In genomic region chr21:38777521-38777920, GRCh38 we compare ENCODE assay signal across 23 cellular contexts. TPM values are rescaled to one million over a fixed set of nuclear protein-coding genes. Genes with fewer than 3 reads are reported as not detected.
DNase-seq lines count a peak whose midpoint lies in the region; ATAC-seq and TF ChIP-seq lines count a peak whose summit lies in the region.
"Had no signal": no experiment of that assay in that cellular context is flagged by ENCODE, and none has a peak within 500 bp of the region (broad histone marks: within the 10 kb centered on the region; RNA-seq: fewer than 3 reads in every experiment).

No MANE protein-coding gene starts in this region.

- no peaks in the 10 kb centered on the region for H3F3A ChIP-seq in Loucy (ENCODE audit: low read depth)

- no peaks in the 10 kb centered on the region for H3K79me2 ChIP-seq in Loucy (ENCODE audit: insufficient read depth, low read length)

- H3K4me3 ChIP-seq in Loucy (ENCODE audit: low read length, poor library complexity, severe bottlenecking): peak overlapping the region; percentile 26
- H3K4me3 ChIP-seq: A549, heart left ventricle, left ventricle myocardium inferior had no signal

- H3K4me1 ChIP-seq in Loucy (ENCODE audit: insufficient read depth, low read length, poor library complexity, severe bottlenecking): peaks cover 16% of the 10 kb centered on the region

- CTCF ChIA-PET in CD4-positive, alpha-beta T cell (lab: Charles Lee): no interaction called here

- H3K36me3 ChIP-seq in Loucy (ENCODE audit: insufficient read depth, low read length): no peaks in the 10 kb centered on the region
- H3K36me3 ChIP-seq: brain microvascular endothelial cell, heart left ventricle, left ventricle myocardium inferior, WERI-Rb-1 had no signal

- H2AFZ ChIP-seq in Loucy (ENCODE audit: low read length): peak overlapping the region; percentile 2; the same call in 1 of the 2 replicates

- H3K9ac ChIP-seq in Loucy (ENCODE audit: low read depth, low read length, poor library complexity, severe bottlenecking): no peak overlapping the region

- H3K4me2 ChIP-seq in Loucy (ENCODE audit: low read depth, low read length, poor library complexity, severe bottlenecking): peak overlapping the region; percentile 57
- H3K4me2 ChIP-seq: A549 had no signal

- no peaks in the 10 kb centered on the region; the same call in 1 of the 2 replicates for H3K9me3 ChIP-seq in Loucy (ENCODE audit: insufficient read depth, low read depth, low read length)
- H3K9me3 ChIP-seq in CD4-positive, alpha-beta T cell (ENCODE audit: control insufficient read depth, low read length): peaks cover 5% of the 10 kb centered on the region

- H4K20me1 ChIP-seq in Loucy (ENCODE audit: insufficient read depth, low read length, poor library complexity, severe bottlenecking): no peaks in the 10 kb centered on the region

- no peak overlapping the region for H3K4me3 Mint-ChIP-seq in central memory CD8-positive, alpha-beta T cell
- no peak overlapping the region for H3K4me3 Mint-ChIP-seq in stimulated activated naive B cell treated with anti-CD40 and anti-IgM and Interleukin-4, amounts not matched to agents 10 μg/mL and 1 μg/mL and 100 μg/mL, for 72 hours
- no peak overlapping the region for H3K4me3 Mint-ChIP-seq in CD4-positive, alpha-beta T cell
- H3K4me3 Mint-ChIP-seq: dendritic cell treated with granulocyte-macrophage colony-stimulating factor and Interleukin-4, amounts not matched to agents 40 ng/mL and 50 ng/mL, for 4 days had no signal

- H3K27me3 Mint-ChIP-seq in central memory CD8-positive, alpha-beta T cell: peaks cover 11% of the 10 kb centered on the region
- peaks cover 58 to 67% of the 10 kb centered on the region in 2 donors for H3K27me3 Mint-ChIP-seq in stimulated activated naive B cell treated with anti-CD40 and anti-IgM and Interleukin-4, amounts not matched to agents 10 μg/mL and 1 μg/mL and 100 μg/mL, for 72 hours
- H3K27me3 Mint-ChIP-seq in CD4-positive, alpha-beta T cell: no peaks in the 10 kb centered on the region
- H3K27me3 Mint-ChIP-seq: progenitor cell of endocrine pancreas had no signal

- H3K27ac Mint-ChIP-seq in central memory CD8-positive, alpha-beta T cell (ENCODE audit: low read depth): peak overlapping the region; percentile 33
- H3K27ac Mint-ChIP-seq in stimulated activated naive B cell treated with anti-CD40 and anti-IgM and Interleukin-4, amounts not matched to agents 10 μg/mL and 1 μg/mL and 100 μg/mL, for 72 hours: no peak overlapping the region
- no peak overlapping the region for H3K27ac Mint-ChIP-seq in CD4-positive, alpha-beta T cell
- H3K27ac Mint-ChIP-seq: dendritic cell treated with granulocyte-macrophage colony-stimulating factor and Interleukin-4, amounts not matched to agents 40 ng/mL and 50 ng/mL, for 4 days; IgD-negative memory B cell; progenitor cell of endocrine pancreas had no signal

- H3K9me2 ChIP-seq in Loucy (replicated peaks; ENCODE audit: low read depth, low read length): no peaks in the 10 kb centered on the region

- peak; percentile 50 for DNase-seq in activated CD8-positive, alpha-beta memory T cell treated with anti-CD3 and anti-CD28 coated beads for 24 hours
- no peak for DNase-seq in activated CD8-positive, alpha-beta memory T cell treated with anti-CD3 and anti-CD28 coated beads, Interleukin-2, amount 50 U/mL, for 4 hours
- DNase-seq in central memory CD8-positive, alpha-beta T cell (ENCODE audit: low spot score in 2 of 2): no peak
- peak; percentile 37 for DNase-seq in stimulated activated naive B cell treated with anti-CD40 and anti-IgM and Interleukin-4, amounts not matched to agents 10 μg/mL and 1 μg/mL and 100 μg/mL, for 72 hours
- no peak for DNase-seq in NCI-H69 (lab: John Stamatoyannopoulos, UW)
- no peak for DNase-seq in caudate nucleus (lab: John Stamatoyannopoulos, UW)
- DNase-seq in CD4-positive, alpha-beta T cell: no peak
- DNase-seq: activated T-cell treated with anti-CD3 and anti-CD28 coated beads, Interleukin-2, amount 50 U/mL, for 48 hours; brain microvascular endothelial cell; heart left ventricle; left ventricle myocardium inferior; MM.1S; NCI-H774; PC-3; SHP77 treated with DMSO at 0.1 percent for 48 hours; stimulated activated CD4-positive, alpha-beta T cell treated with anti-CD3 and anti-CD28 coated beads, Interleukin-1b, Interleukin-23, amount 100 ng/mL, for 48 hours; substantia nigra; WERI-Rb-1 had no signal

- ATAC-seq in central memory CD8-positive, alpha-beta T cell (replicated peaks; ENCODE audit: extremely low read depth, poor library complexity, severe bottlenecking): peak; percentile 75
- ATAC-seq in stimulated activated naive B cell treated with anti-CD40 and anti-IgM and Interleukin-4, amounts not matched to agents 10 μg/mL and 1 μg/mL and 100 μg/mL, for 72 hours (replicated peaks): peak; percentile 79 to 84
- no peak for ATAC-seq in CD4-positive, alpha-beta T cell (ENCODE audit: poor library complexity)
- ATAC-seq: A549, heart left ventricle, PC-3 had no signal

- H3K36me3 Mint-ChIP-seq in central memory CD8-positive, alpha-beta T cell (ENCODE audit: insufficient read depth): no peaks in the 10 kb centered on the region
- H3K36me3 Mint-ChIP-seq in stimulated activated naive B cell treated with anti-CD40 and anti-IgM and Interleukin-4, amounts not matched to agents 10 μg/mL and 1 μg/mL and 100 μg/mL, for 72 hours: peaks cover 9% of the 10 kb centered on the region in 2 donors
- H3K36me3 Mint-ChIP-seq in CD4-positive, alpha-beta T cell (ENCODE audit: low read depth): peaks cover 7% of the 10 kb centered on the region

- no peaks in the 10 kb centered on the region for H3K27me3 ChIP-seq in Loucy (ENCODE audit: insufficient read depth, low read length, poor library complexity, severe bottlenecking)
- H3K27me3 ChIP-seq in CD4-positive, alpha-beta T cell (ENCODE audit: control insufficient read depth, insufficient read depth, low read length): no peaks in the 10 kb centered on the region
- H3K27me3 ChIP-seq: brain microvascular endothelial cell, heart left ventricle had no signal

- H3K4me1 Mint-ChIP-seq in central memory CD8-positive, alpha-beta T cell: peaks cover 20% of the 10 kb centered on the region
- peaks cover 34 to 49% of the 10 kb centered on the region in 2 donors for H3K4me1 Mint-ChIP-seq in stimulated activated naive B cell treated with anti-CD40 and anti-IgM and Interleukin-4, amounts not matched to agents 10 μg/mL and 1 μg/mL and 100 μg/mL, for 72 hours
- H3K4me1 Mint-ChIP-seq in CD4-positive, alpha-beta T cell (ENCODE audit: low read depth): no peaks in the 10 kb centered on the region

- peaks cover 5% of the 10 kb centered on the region for H3K9me3 Mint-ChIP-seq in central memory CD8-positive, alpha-beta T cell
- peaks cover 14 to 15% of the 10 kb centered on the region in 2 donors for H3K9me3 Mint-ChIP-seq in stimulated activated naive B cell treated with anti-CD40 and anti-IgM and Interleukin-4, amounts not matched to agents 10 μg/mL and 1 μg/mL and 100 μg/mL, for 72 hours
- peaks cover 13% of the 10 kb centered on the region for H3K9me3 Mint-ChIP-seq in CD4-positive, alpha-beta T cell

- POLR2A ChIA-PET in CD4-positive, alpha-beta T cell (lab: Charles Lee): interaction anchor here (1.8 kb wide), 1 partner anchor 11 kb away, joined by 4 read pairs; no protein-coding TSS in a partner anchor

- H3K27ac ChIP-seq in caudate nucleus (ENCODE audit: low read depth, low read length): no peak overlapping the region
- no peak overlapping the region for H3K27ac ChIP-seq in CD4-positive, alpha-beta T cell (ENCODE audit: low read depth, low read length)
- H3K27ac ChIP-seq: A549, brain microvascular endothelial cell, heart left ventricle, left ventricle myocardium inferior, WERI-Rb-1 had no signal

- TF ChIP-seq CTCF in Loucy (conservative IDR thresholded peaks at IDR 0.05; ENCODE audit: low read length): no peak
- no peak for TF ChIP-seq CTCF in CD4-positive, alpha-beta T cell (IDR thresholded peaks at IDR 0.05)

- intact Hi-C loops in CD4-positive, alpha-beta T cell (cut with DNase I, micrococcal nuclease): no loop called here

RNA-seq across cellular contexts. Expression of gene ETS2, which starts 28.2 kb away (rescaled TPM):
- 10 to 100 TPM; 11.4 to 13.9 TPM for total RNA-seq in CD4-positive, alpha-beta T cell

Comparison
In these comparisons a context has a peak if more than half of its experiments do, and no peak if none do; other contexts are left out.
1. DNase-seq: peak in activated CD8-positive, alpha-beta memory T cell treated with anti-CD3 and anti-CD28 coated beads for 24 hours (single experiment) and stimulated activated naive B cell treated with anti-CD40 and anti-IgM and Interleukin-4, amounts not matched to agents 10 μg/mL and 1 μg/mL and 100 μg/mL, for 72 hours (single experiment); none in activated CD8-positive, alpha-beta memory T cell treated with anti-CD3 and anti-CD28 coated beads, Interleukin-2, amount 50 U/mL, for 4 hours (single experiment), central memory CD8-positive, alpha-beta T cell (0 of 2), NCI-H69 (single experiment), caudate nucleus (0 of 61) and CD4-positive, alpha-beta T cell (0 of 10).